ENCODE assay signal across 1 cellular context in the genomic region with DNA sequence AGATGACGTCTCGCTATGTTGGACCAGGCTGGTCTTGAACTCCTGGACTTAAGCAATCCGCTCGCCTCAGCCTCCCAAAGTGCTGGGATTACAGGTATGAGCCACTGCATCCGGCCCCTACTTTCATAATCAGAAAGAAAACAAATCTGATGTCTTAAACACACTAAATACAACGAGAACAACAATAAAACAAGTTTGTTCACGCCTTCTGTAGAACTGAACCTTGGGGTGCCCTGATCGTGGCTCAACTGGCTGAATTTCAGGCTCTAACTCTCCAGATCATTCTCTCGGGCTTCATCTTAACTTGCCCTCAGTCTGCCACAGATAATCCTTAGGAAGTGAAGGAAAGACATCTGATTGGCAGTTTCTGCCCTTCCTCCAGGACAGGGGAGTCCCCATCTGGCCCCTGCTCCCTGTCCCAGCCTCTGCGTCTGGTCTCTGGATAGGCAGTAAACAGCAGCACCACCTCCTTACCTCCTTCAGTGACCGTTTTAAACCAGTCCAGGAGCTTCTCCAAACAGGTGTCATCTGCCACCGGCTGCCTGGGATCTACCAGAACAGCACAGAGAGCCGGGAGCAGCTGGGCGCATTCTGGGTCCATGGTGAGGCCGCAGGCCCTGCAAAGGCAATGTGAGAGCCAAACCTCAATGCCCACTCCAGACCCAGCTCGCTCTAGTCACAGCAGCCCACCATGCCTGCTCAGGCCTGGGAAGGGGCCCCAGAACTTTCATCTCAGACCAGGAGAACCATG.
TF ChIP-seq lines count a peak whose summit lies in the region.

No MANE protein-coding gene starts in this region.

TF ChIP-seq in H1, 55 proteins besides CTCF, POLR2A, EP300 and RAD21:
- TF ChIP-seq, protein P1, sequence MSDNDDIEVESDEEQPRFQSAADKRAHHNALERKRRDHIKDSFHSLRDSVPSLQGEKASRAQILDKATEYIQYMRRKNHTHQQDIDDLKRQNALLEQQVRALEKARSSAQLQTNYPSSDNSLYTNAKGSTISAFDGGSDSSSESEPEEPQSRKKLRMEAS (IDR thresholded peaks at IDR 0.05) = no peak
- TF ChIP-seq ASH2L (IDR thresholded peaks at IDR 0.05; ENCODE audit: low read length) = no peak
